Comparison of ENCODE assay signal across 8 cellular contexts in genomic region chr2:64523667-64524603, GRCh38. TPM values are rescaled to one million over a fixed set of nuclear protein-coding genes. Genes with fewer than 3 reads are reported as not detected.
DNase-seq lines count a peak whose midpoint lies in the region; ATAC-seq, FAIRE-seq and TF ChIP-seq lines count a peak whose summit lies in the region.

TSS of gene AFTPH (plus strand) at chr2:64524328. CDS start at chr2:64551475, 27,147 bp downstream.

- ATAC-seq in GM21737 (IDR thresholded peaks at IDR 0.05; ENCODE audit: unreplicated experiment), result peak; percentile 87
- peak; percentile 93 to 94 for ATAC-seq in activated T-cell treated with anti-CD3 and anti-CD28 coated beads, Interleukin-2, amount 50 U/mL, for 72 hours (replicated peaks in 1 of 2)

- peak; percentile 84 for FAIRE-seq in RCC 7860 (lab: Jason Lieb, UNC)

- H3K36me3 ChIP-seq in KOPT-K1 (ENCODE audit: insufficient read depth, low read length), result no peaks in the 10 kb centered on the region
- H3K36me3 ChIP-seq in esophagus muscularis mucosa, result no peaks in the 10 kb centered on the region

- peaks cover 7 to 10% of the 10 kb centered on the region in 2 donors for H3K36me3 Mint-ChIP-seq in activated T-cell treated with anti-CD3 and anti-CD28 coated beads, Interleukin-2, amount 50 U/mL, for 72 hours (ENCODE audit: insufficient read depth in 2 of 2)

- H3K4me3 Mint-ChIP-seq in activated T-cell treated with anti-CD3 and anti-CD28 coated beads, Interleukin-2, amount 50 U/mL, for 72 hours, result peak within 1 kb of the TSS; percentile 98 to 99

- intact Hi-C loops in esophagus muscularis mucosa (cut with DNase I), result loop anchor here (2.0 to 10.0 kb wide), 3 partner anchors 38 to 341 kb away; no protein-coding TSS in a partner anchor

- TF ChIP-seq POLR2A in esophagus muscularis mucosa (IDR thresholded peaks at IDR 0.05; ENCODE audit: low read depth), result peak; percentile 87

- H3K27ac Mint-ChIP-seq in activated T-cell treated with anti-CD3 and anti-CD28 coated beads, Interleukin-2, amount 50 U/mL, for 72 hours, result peak within 1 kb of the TSS; percentile 97

- peaks cover 22 to 45% (median 41%) of the 10 kb centered on the region in 4 donors for H3K4me1 ChIP-seq in esophagus muscularis mucosa

- peak within 1 kb of the TSS; percentile 80 for H3K27ac ChIP-seq in KOPT-K1 (ENCODE audit: low read depth, low read length, poor library complexity, severe bottlenecking)
- peak within 1 kb of the TSS; percentile 96 to 97 (median 97) for H3K27ac ChIP-seq in esophagus muscularis mucosa (replicated peaks in 1 of 4)

- under 1% methylated on average over 28 of the region's 67 CpGs for WGBS in esophagus muscularis mucosa

- TF ChIP-seq EP300 in esophagus muscularis mucosa (IDR thresholded peaks at IDR 0.05), result no peak

- no peaks in the 10 kb centered on the region for H3K27me3 Mint-ChIP-seq in activated T-cell treated with anti-CD3 and anti-CD28 coated beads, Interleukin-2, amount 50 U/mL, for 72 hours (ENCODE audit: low read depth)

- H3K9me3 ChIP-seq in KOPT-K1 (ENCODE audit: insufficient read depth, low read length, poor library complexity, severe bottlenecking) (no peaks in the 10 kb centered on the region), esophagus muscularis mucosa (no peaks in the 10 kb centered on the region)

- TF ChIP-seq CTCF in esophagus muscularis mucosa (IDR thresholded peaks at IDR 0.05), result peak in 2 of 3 experiments; percentile 4 to 30

- no peaks in the 10 kb centered on the region for H3K27me3 ChIP-seq in esophagus muscularis mucosa

- H3K9me3 Mint-ChIP-seq in activated T-cell treated with anti-CD3 and anti-CD28 coated beads, Interleukin-2, amount 50 U/mL, for 72 hours, result no peaks in the 10 kb centered on the region

- peaks cover 50% of the 10 kb centered on the region for H3K4me1 Mint-ChIP-seq in activated T-cell treated with anti-CD3 and anti-CD28 coated beads, Interleukin-2, amount 50 U/mL, for 72 hours (ENCODE audit: low read depth)

- DNase-seq in DMS53 treated with DMSO at 0.1 percent for 48 hours (lab: John Stamatoyannopoulos, UW; ENCODE audit: unreplicated experiment), result peak; percentile 97
- DNase-seq in RCC 7860 (ENCODE audit: low spot score), result peak; percentile 96
- peak; percentile 99 for DNase-seq in activated T-cell treated with anti-CD3 and anti-CD28 coated beads, Interleukin-2, amount 50 U/mL, for 72 hours
- DNase-seq in esophagus muscularis mucosa (ENCODE audit: extremely low spot score), result peak; percentile 99
- peak; percentile 99 for DNase-seq in myocyte (ENCODE audit: low read depth)
- peak; percentile 100 for DNase-seq in stimulated activated CD8-positive, alpha-beta memory T cell treated with anti-CD3 and anti-CD28 coated beads, Interleukin-7, amount 100 ng/mL, for 48 hours (ENCODE audit: extremely low read depth in 1 of 2, low read depth in 1 of 2)

- peak within 1 kb of the TSS; percentile 82 to 96 (median 94) for H3K4me3 ChIP-seq in esophagus muscularis mucosa

RNA-seq across cellular contexts. Expression of gene AFTPH, which starts in this region (rescaled TPM):
- 10 to 100 TPM; 47.1 to 48.2 TPM for total RNA-seq in activated T-cell treated with anti-CD3 and anti-CD28 coated beads, Interleukin-2, amount 50 U/mL, for 72 hours
- total RNA-seq in esophagus muscularis mucosa, result 10 to 100 TPM; 27.5 to 36.1 (median 35.7) TPM
- total RNA-seq in myocyte, result 10.9 and 13.2 TPM in 2 replicates
- polyA plus RNA-seq in myocyte (2012), result 8.7 TPM

Comparison
In these comparisons a context has a peak if more than half of its experiments do, and no peak if none do; other contexts are left out.
1. Peak in every context shown above with its lines: DNase-seq, ATAC-seq, H3K4me3 ChIP-seq and H3K27ac ChIP-seq.